Comparison of ENCODE assay signal across 17 cellular contexts in the genomic region with DNA sequence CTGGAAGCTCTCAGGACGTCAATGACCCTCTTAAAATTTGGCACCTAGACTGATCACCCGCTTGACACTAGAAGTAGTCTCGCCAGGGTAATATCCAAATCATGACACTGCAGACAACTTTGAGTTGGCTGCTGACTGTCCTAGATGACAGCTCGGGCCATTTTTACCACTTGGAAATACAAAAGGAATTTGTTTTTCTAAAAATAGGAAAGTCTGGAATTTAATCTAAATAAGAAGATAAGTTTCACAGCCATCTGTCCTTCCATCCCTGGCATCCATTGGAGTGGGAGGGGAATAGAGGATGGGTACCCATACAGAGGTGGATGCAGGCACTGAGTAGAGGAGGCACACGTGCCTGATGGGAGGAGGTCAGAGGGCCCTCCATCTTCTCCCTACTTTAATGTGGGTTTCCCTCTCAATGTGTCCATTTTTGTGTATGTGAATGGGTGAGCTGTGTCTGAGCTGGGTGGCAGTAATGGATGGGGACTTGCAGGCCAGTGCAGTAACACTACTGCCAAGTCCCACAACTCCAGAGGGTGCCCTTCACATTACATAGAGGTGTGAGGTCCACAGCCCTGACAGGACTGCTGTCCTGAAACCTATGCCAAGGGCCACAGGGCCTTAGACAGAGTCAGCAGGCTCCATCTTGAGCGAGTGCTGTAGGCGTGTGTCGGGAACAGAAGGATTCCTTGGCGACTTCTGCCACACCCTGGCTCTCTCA.
DNase-seq lines count a peak whose midpoint lies in the region; ATAC-seq and TF ChIP-seq lines count a peak whose summit lies in the region.
"Had no signal": no experiment of that assay in that cellular context is flagged by ENCODE, and none has a peak within 500 bp of the region (broad histone marks: within the 10 kb centered on the region; RNA-seq: fewer than 3 reads in every experiment).

No MANE protein-coding gene starts in this region.

- DNase-seq in chondrocyte (ENCODE audit: low spot score) = no peak
- DNase-seq in lower lobe of right lung = no peak
- DNase-seq in HUDEP-2 (lab: John Stamatoyannopoulos, UW; ENCODE audit: unreplicated experiment in 76 of 76) = no peak
- no peak for DNase-seq in activated CD4-positive, alpha-beta T cell treated with anti-CD3 and anti-CD28 coated beads, Interleukin-2, amount 50 U/mL, for 4 hours
- no peak for DNase-seq in DMS153 treated with DMSO at 0.1 percent for 48 hours (lab: John Stamatoyannopoulos, UW; ENCODE audit: unreplicated experiment)
- DNase-seq: activated CD8-positive, alpha-beta T cell treated with anti-CD3 and anti-CD28 coated beads, Interleukin-2, amount 10 ng/mL, durations not matched to agents 7 days and 5 days; activated effector memory CD4-positive, alpha-beta T cell treated with anti-CD3 and anti-CD28 coated beads, Interleukin-2, amount 50 U/mL, for 16 hours; brain microvascular endothelial cell; NCI-H2171; NK-92 treated with Interleukin-12 subunit alpha and Interleukin-12 subunit beta, amount 100 ng/mL, for 24 hours; SIG-M5; stimulated activated CD4-positive, alpha-beta T cell treated with anti-CD3 and anti-CD28 coated beads, Interleukin-4, amount 100 ng/mL, for 24 hours; stimulated activated naive CD4-positive, alpha-beta T cell treated with Interleukin-2 at 50 U/mL for 16 hours had no signal

- H3K27ac ChIP-seq in BLaER1 = 0 out of 2 replicates have a peak overlapping the region, but pooled peaks have one; percentile 23
- peak overlapping the region; percentile 65 for H3K27ac ChIP-seq in lower lobe of right lung
- peak overlapping the region; percentile 54 for H3K27ac ChIP-seq in skeletal muscle tissue (ENCODE audit: low read depth, low read length)
- H3K27ac ChIP-seq: brain microvascular endothelial cell had no signal

- H3K9ac ChIP-seq in BLaER1 (no peak overlapping the region), skeletal muscle tissue (ENCODE audit: low read depth in 1 of 3, low read length in 3 of 3) (peak overlapping the region in 1 of 3 donors; percentile 33)

- H3K36me3 ChIP-seq in BLaER1 (peaks cover 37% of the 10 kb centered on the region), lower lobe of right lung (peaks cover under 1% of the 10 kb centered on the region), skeletal muscle tissue (ENCODE audit: control insufficient read depth in 3 of 3, insufficient read depth in 3 of 3, low read length in 3 of 3) (no peaks in the 10 kb centered on the region)

- intact Hi-C loops in lower lobe of right lung (cut with DNase I) = no loop called here

- H3K9me3 Mint-ChIP-seq in chondrocyte (ENCODE audit: low read depth) = no peaks in the 10 kb centered on the region
- H3K9me3 Mint-ChIP-seq: memory B cell had no signal

- peak overlapping the region; percentile 6 for H3K4me2 ChIP-seq in BLaER1

- H3K4me1 ChIP-seq in BLaER1 (peaks cover 54% of the 10 kb centered on the region), lower lobe of right lung (peaks cover 16% of the 10 kb centered on the region), skeletal muscle tissue (ENCODE audit: control insufficient read depth in 3 of 3, insufficient read depth in 3 of 3, low read length in 3 of 3) (peaks cover 30 to 41% (median 31%) of the 10 kb centered on the region in 3 donors)

- peaks cover 6% of the 10 kb centered on the region for H3K36me3 Mint-ChIP-seq in chondrocyte (ENCODE audit: low read depth)

- TF ChIP-seq CTCF in chondrocyte (IDR thresholded peaks at IDR 0.05) (no peak), lower lobe of right lung (IDR thresholded peaks at IDR 0.05) (no peak)

- H3K27ac Mint-ChIP-seq in chondrocyte (ENCODE audit: unreplicated experiment) = peak overlapping the region; percentile 90
- H3K27ac Mint-ChIP-seq: activated CD8-positive, alpha-beta T cell treated with anti-CD3 and anti-CD28 coated beads, Interleukin-2, amount 10 ng/mL, durations not matched to agents 7 days and 5 days; memory B cell had no signal

- H3K9me3 ChIP-seq in BLaER1 = no peaks in the 10 kb centered on the region
- no peaks in the 10 kb centered on the region for H3K9me3 ChIP-seq in lower lobe of right lung
- H3K9me3 ChIP-seq in skeletal muscle tissue (ENCODE audit: control insufficient read depth in 3 of 3, low read length in 3 of 3) = no peaks in the 10 kb centered on the region

- H3K27me3 Mint-ChIP-seq in chondrocyte (ENCODE audit: low read depth) = no peaks in the 10 kb centered on the region

- peak overlapping the region; percentile 17 for H3K4me3 Mint-ChIP-seq in chondrocyte (ENCODE audit: unreplicated experiment)
- H3K4me3 Mint-ChIP-seq: activated CD8-positive, alpha-beta T cell treated with anti-CD3 and anti-CD28 coated beads, Interleukin-2, amount 10 ng/mL, durations not matched to agents 7 days and 5 days; memory B cell had no signal

- no peaks in the 10 kb centered on the region for H3K27me3 ChIP-seq in BLaER1
- H3K27me3 ChIP-seq in lower lobe of right lung (ENCODE audit: low read depth) = no peaks in the 10 kb centered on the region
- H3K27me3 ChIP-seq in skeletal muscle tissue (ENCODE audit: control insufficient read depth in 3 of 3, insufficient read depth in 3 of 3, low read length in 3 of 3) = no peaks in the 10 kb centered on the region
- H3K27me3 ChIP-seq: brain microvascular endothelial cell had no signal

- H4K20me1 ChIP-seq in BLaER1 = peaks cover 12% of the 10 kb centered on the region; the same call in 1 of the 2 replicates

- H3K4me3 ChIP-seq in BLaER1 (no peak overlapping the region), lower lobe of right lung (no peak overlapping the region), skeletal muscle tissue (ENCODE audit: low read length in 3 of 3) (peak overlapping the region in 1 of 3 donors; percentile 29)

- ATAC-seq in lower lobe of right lung (peak; percentile 6 to 15), GM18861 (IDR thresholded peaks at IDR 0.05; ENCODE audit: unreplicated experiment) (no peak)
- ATAC-seq: activated CD8-positive, alpha-beta T cell treated with anti-CD3 and anti-CD28 coated beads, Interleukin-2, amount 10 ng/mL, durations not matched to agents 7 days and 5 days had no signal

- peaks cover 88% of the 10 kb centered on the region for H3K4me1 Mint-ChIP-seq in chondrocyte (ENCODE audit: low read depth)
